19 cellular contexts compared by ENCODE assay signal in the genomic region with DNA sequence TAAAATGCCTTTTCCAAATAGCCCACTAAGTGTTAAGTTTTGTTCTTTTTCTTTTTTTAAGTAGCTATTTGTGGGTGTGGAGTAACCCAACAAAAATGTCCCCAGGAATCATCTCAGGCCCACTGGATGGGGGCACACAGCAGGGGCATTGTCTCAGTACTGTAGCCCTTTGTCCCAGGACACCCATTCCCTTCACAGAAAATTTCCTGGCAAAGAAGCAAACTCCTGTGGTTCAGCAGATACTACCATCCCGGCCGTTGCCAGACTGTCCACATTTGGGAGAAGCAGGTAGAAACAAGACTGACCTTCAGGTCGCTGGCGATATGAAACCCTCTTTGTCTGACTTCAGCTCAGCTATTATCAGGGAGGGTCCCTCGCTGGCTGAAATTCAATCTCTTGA. TPM values are rescaled to one million over a fixed set of nuclear protein-coding genes. Genes with fewer than 3 reads are reported as not detected.
DNase-seq lines count a peak whose midpoint lies in the region; ATAC-seq and TF ChIP-seq lines count a peak whose summit lies in the region.
"Had no signal": no experiment of that assay in that cellular context is flagged by ENCODE, and none has a peak within 500 bp of the region (broad histone marks: within the 10 kb centered on the region; RNA-seq: fewer than 3 reads in every experiment).

No MANE protein-coding gene starts in this region.

- H3K27ac ChIP-seq in angular gyrus (ENCODE audit: low read depth, low read length) (peak overlapping the region; percentile 92), RWPE1 (no peak overlapping the region)
- H3K27ac ChIP-seq: psoas muscle, spleen had no signal

- DNase-seq in COLO829 (ENCODE audit: low spot score) (peak; percentile 73), hypothalamus (lab: John Stamatoyannopoulos, UW) (peak in 30 of 51 donors; percentile 6 to 79 (median 40)), progenitor cell of endocrine pancreas (ENCODE audit: low spot score, unreplicated experiment) (no peak), NK-92 (lab: John Stamatoyannopoulos, UW; ENCODE audit: unreplicated experiment) (no peak), middle frontal gyrus (ENCODE audit: extremely low spot score, low spot score) (no peak), RWPE1 (ENCODE audit: low spot score) (no peak)
- DNase-seq: activated gamma-delta T cell treated with Interleukin-2 at 50 U/mL for 16 hours; foreskin fibroblast; natural killer cell; NCI-H1436 treated with DMSO at 0.1 percent for 48 hours; NCI-H2171 treated with DMSO at 0.1 percent for 48 hours; PC-3; psoas muscle; spleen; stimulated activated CD4-positive, alpha-beta T cell treated with anti-CD3 and anti-CD28 coated beads, Interleukin-4, amount 100 ng/mL, for 4 hours; T-helper 17 cell had no signal

- peak overlapping the region; percentile 34 for H3K27ac Mint-ChIP-seq in progenitor cell of endocrine pancreas
- H3K27ac Mint-ChIP-seq: CD14-positive monocyte, natural killer cell, T-helper 17 cell had no signal

- TF ChIP-seq CTCF in progenitor cell of endocrine pancreas (IDR thresholded peaks at IDR 0.05; ENCODE audit: unreplicated experiment) = no peak
- no peak for TF ChIP-seq CTCF in RWPE1 (conservative IDR thresholded peaks at IDR 0.05; ENCODE audit: low read depth)

- ATAC-seq in HG03095 (IDR thresholded peaks at IDR 0.05; ENCODE audit: unreplicated experiment) = no peak
- ATAC-seq: natural killer cell, PC-3, psoas muscle, T-helper 17 cell had no signal

- peaks cover 14% of the 10 kb centered on the region for H3K4me1 Mint-ChIP-seq in progenitor cell of endocrine pancreas (ENCODE audit: low read depth)
- H3K4me1 Mint-ChIP-seq: CD14-positive monocyte, natural killer cell had no signal

- peaks cover 4% of the 10 kb centered on the region for H3K9me3 Mint-ChIP-seq in progenitor cell of endocrine pancreas (ENCODE audit: low read depth)
- H3K9me3 Mint-ChIP-seq: natural killer cell had no signal

- H3K27me3 Mint-ChIP-seq in progenitor cell of endocrine pancreas = no peaks in the 10 kb centered on the region

- peaks cover 1% of the 10 kb centered on the region for H3K36me3 Mint-ChIP-seq in progenitor cell of endocrine pancreas (ENCODE audit: insufficient read depth)
- H3K36me3 Mint-ChIP-seq: CD14-positive monocyte, natural killer cell had no signal

- POLR2A ChIA-PET in RWPE1 (lab: Yijun Ruan, JAX; ENCODE audit: low non-redundant PET) = no interaction called here

- no peak overlapping the region for H3K4me3 Mint-ChIP-seq in progenitor cell of endocrine pancreas (ENCODE audit: low read depth)
- H3K4me3 Mint-ChIP-seq: CD14-positive monocyte, natural killer cell, T-helper 17 cell had no signal

- CTCF ChIA-PET in RWPE1 (lab: Yijun Ruan, JAX) = no interaction called here

RNA-seq across cellular contexts. Expression of gene SRRM1, which starts 23.7 kb away (rescaled TPM):
- 197 and 199 TPM in 2 replicates for total RNA-seq in progenitor cell of endocrine pancreas

Comparison
In these comparisons a context has a peak if more than half of its experiments do, and no peak if none do; other contexts are left out.
1. DNase-seq: peak in COLO829 (single experiment) and hypothalamus (30 of 51); none in progenitor cell of endocrine pancreas (single experiment), NK-92 (single experiment), middle frontal gyrus (single experiment) and RWPE1 (single experiment).